16 cellular contexts compared by ENCODE assay signal in the genomic region with DNA sequence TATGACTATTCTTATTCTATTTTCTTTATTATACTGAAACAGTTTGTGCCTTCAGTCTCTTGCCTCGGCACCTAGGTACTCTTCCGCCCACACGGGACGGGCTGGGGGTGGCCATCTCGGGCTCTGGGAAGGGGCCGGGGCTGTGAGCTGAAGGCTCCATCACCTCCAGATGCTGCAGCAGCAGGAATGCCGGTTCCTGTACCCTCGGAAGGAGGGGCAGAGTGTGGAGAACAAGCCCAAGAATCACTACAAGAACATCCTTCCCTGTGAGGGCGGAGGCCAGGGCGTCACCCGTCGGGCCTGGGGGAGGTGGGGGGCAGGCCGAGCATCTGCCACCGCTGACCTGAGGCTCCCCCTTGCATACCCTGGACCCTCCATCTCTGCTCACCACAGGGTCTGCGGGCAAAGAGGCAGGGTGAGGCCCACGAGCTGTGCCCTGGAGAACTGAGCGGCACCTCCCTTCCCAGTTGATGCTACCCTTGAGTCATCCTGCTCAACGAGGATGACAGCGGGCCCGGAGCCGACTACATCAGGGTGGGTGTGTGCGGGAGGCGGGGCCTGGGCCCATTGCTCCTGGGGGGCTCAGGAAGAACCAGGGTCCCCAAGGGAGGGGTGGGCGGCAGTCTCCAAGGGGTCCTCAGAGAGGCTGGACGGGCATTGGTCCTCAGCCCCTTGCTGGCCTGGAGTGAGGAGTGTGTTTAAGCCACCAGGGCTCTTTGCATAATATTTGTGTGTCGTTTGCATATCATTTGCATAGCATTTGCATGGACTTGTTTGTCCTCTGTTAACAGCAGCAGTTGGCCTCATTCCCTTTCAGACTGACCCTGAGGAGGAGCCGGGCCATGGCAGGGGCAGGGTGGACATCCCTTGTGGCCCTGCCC. TPM values are rescaled to one million over a fixed set of nuclear protein-coding genes. Genes with fewer than 3 reads are reported as not detected.
DNase-seq lines count a peak whose midpoint lies in the region; ATAC-seq, FAIRE-seq and TF ChIP-seq lines count a peak whose summit lies in the region.
"Had no signal": no experiment of that assay in that cellular context is flagged by ENCODE, and none has a peak within 500 bp of the region (broad histone marks: within the 10 kb centered on the region; RNA-seq: fewer than 3 reads in every experiment).

No MANE protein-coding gene starts in this region.

- DNase-seq in activated T-cell treated with anti-CD3 and anti-CD28 coated beads, Interleukin-2, amount 50 U/mL, for 24 hours = no peak
- no peak for DNase-seq in activated T-cell treated with anti-CD3 and anti-CD28 coated beads for 4 hours
- DNase-seq in GM12892 (ENCODE audit: insufficient read length) = no peak
- DNase-seq in activated CD4-positive, alpha-beta memory T cell treated with anti-CD3 and anti-CD28 coated beads for 36 hours = peak; percentile 55
- DNase-seq in neural crest cell (ENCODE audit: low read depth, low spot score) = no peak
- no peak for DNase-seq in AML-193 (lab: John Stamatoyannopoulos, UW)
- DNase-seq in dorsolateral prefrontal cortex = no peak
- DNase-seq: adrenal gland; effector CD8-positive, alpha-beta T cell; NCI-H2081; NCI-H524 treated with DMSO at 0.1 percent for 48 hours; posterior cingulate gyrus had no signal

- H3K36me3 Mint-ChIP-seq in activated T-cell treated with anti-CD3 and anti-CD28 coated beads, Interleukin-2, amount 50 U/mL, for 24 hours (ENCODE audit: low read depth) = peaks cover 5% of the 10 kb centered on the region
- H3K36me3 Mint-ChIP-seq in activated CD4-positive, alpha-beta memory T cell treated with anti-CD3 and anti-CD28 coated beads for 36 hours = peaks cover 3% of the 10 kb centered on the region
- no peaks in the 10 kb centered on the region for H3K36me3 Mint-ChIP-seq in neural crest cell (ENCODE audit: low read depth)

- FAIRE-seq in GM12892 (lab: Jason Lieb, UNC) = peak; percentile 38

- intact Hi-C loops in activated CD4-positive, alpha-beta memory T cell treated with anti-CD3 and anti-CD28 coated beads for 36 hours (cut with micrococcal nuclease) = loop anchor here (10.0 kb wide), 1 partner anchor 102 kb away; a partner anchor contains a TSS
- intact Hi-C loops in dorsolateral prefrontal cortex (cut with DNase I) = loop anchor here in 1 of 2 donors (10.0 kb wide), 2 partner anchors 52 to 82 kb away; a partner anchor contains a TSS

- peaks cover 40% of the 10 kb centered on the region for H3K4me1 Mint-ChIP-seq in activated T-cell treated with anti-CD3 and anti-CD28 coated beads, Interleukin-2, amount 50 U/mL, for 24 hours (ENCODE audit: low read depth)
- H3K4me1 Mint-ChIP-seq in activated CD4-positive, alpha-beta memory T cell treated with anti-CD3 and anti-CD28 coated beads for 36 hours (ENCODE audit: low read depth) = peaks cover 35% of the 10 kb centered on the region
- peaks cover 6% of the 10 kb centered on the region for H3K4me1 Mint-ChIP-seq in neural crest cell

- no peak overlapping the region for H3K27ac Mint-ChIP-seq in activated T-cell treated with anti-CD3 and anti-CD28 coated beads, Interleukin-2, amount 50 U/mL, for 24 hours
- H3K27ac Mint-ChIP-seq in activated CD4-positive, alpha-beta memory T cell treated with anti-CD3 and anti-CD28 coated beads for 36 hours = peak overlapping the region; percentile 13
- no peak overlapping the region for H3K27ac Mint-ChIP-seq in neural crest cell (ENCODE audit: unreplicated experiment)

- POLR2A ChIA-PET in activated CD4-positive, alpha-beta memory T cell treated with anti-CD3 and anti-CD28 coated beads for 36 hours (lab: Charles Lee) = no interaction called here

- H3K27me3 Mint-ChIP-seq in activated T-cell treated with anti-CD3 and anti-CD28 coated beads, Interleukin-2, amount 50 U/mL, for 24 hours = peaks cover 3% of the 10 kb centered on the region
- H3K27me3 Mint-ChIP-seq in activated CD4-positive, alpha-beta memory T cell treated with anti-CD3 and anti-CD28 coated beads for 36 hours = peaks cover 5% of the 10 kb centered on the region
- H3K27me3 Mint-ChIP-seq in neural crest cell (ENCODE audit: low read depth) = peaks cover 44% of the 10 kb centered on the region

- H3K4me3 Mint-ChIP-seq in activated T-cell treated with anti-CD3 and anti-CD28 coated beads, Interleukin-2, amount 50 U/mL, for 24 hours = peak overlapping the region; percentile 25
- peak overlapping the region; percentile 29 for H3K4me3 Mint-ChIP-seq in activated CD4-positive, alpha-beta memory T cell treated with anti-CD3 and anti-CD28 coated beads for 36 hours
- H3K4me3 Mint-ChIP-seq in neural crest cell = peak overlapping the region; percentile 72

- no peak overlapping the region for H3K4me3 ChIP-seq in dorsolateral prefrontal cortex
- H3K4me3 ChIP-seq: adrenal gland had no signal

- CTCF ChIA-PET in activated CD4-positive, alpha-beta memory T cell treated with anti-CD3 and anti-CD28 coated beads for 36 hours (lab: Charles Lee) = interaction anchor here (1.5 to 5.1 kb wide), 2 partner anchors 56 to 84 kb away, joined by 6 to 55 read pairs; a partner anchor contains a TSS

- H3K27me3 ChIP-seq in dorsolateral prefrontal cortex = peaks cover 0 to 35% (median 4%) of the 10 kb centered on the region in 45 donors

- TF ChIP-seq POLR2A in GM12892 (IDR thresholded peaks at IDR 0.05; ENCODE audit: low read depth, low read length) = 0 out of 2 replicates have a peak, but pooled peaks have one; percentile 21

- ATAC-seq in HG03025 (IDR thresholded peaks at IDR 0.05; ENCODE audit: low FRiP score, unreplicated experiment) = no peak
- ATAC-seq: Panc1 had no signal

- TF ChIP-seq CTCF in neural crest cell (conservative IDR thresholded peaks at IDR 0.05) (no peak), dorsolateral prefrontal cortex (IDR thresholded peaks at IDR 0.05 in 54 of 56, conservative IDR thresholded peaks at IDR 0.05 in 2 of 56; ENCODE audit: low read depth in 1 of 56, partially characterized antibody in 56 of 56) (no peak)

- no peak overlapping the region for H3K27ac ChIP-seq in dorsolateral prefrontal cortex
- H3K27ac ChIP-seq: adrenal gland, left lung, vagina had no signal

- no peaks in the 10 kb centered on the region for H3K9me3 Mint-ChIP-seq in activated T-cell treated with anti-CD3 and anti-CD28 coated beads, Interleukin-2, amount 50 U/mL, for 24 hours
- no peaks in the 10 kb centered on the region for H3K9me3 Mint-ChIP-seq in activated CD4-positive, alpha-beta memory T cell treated with anti-CD3 and anti-CD28 coated beads for 36 hours
- no peaks in the 10 kb centered on the region for H3K9me3 Mint-ChIP-seq in neural crest cell

RNA-seq across cellular contexts. Expression of a gene that starts 7.5 kb away (rescaled TPM):
- 0.21 TPM for polyA plus RNA-seq in GM12892 (2012; ENCODE audit: missing spikeins)
- not detected for total RNA-seq in activated CD4-positive, alpha-beta memory T cell treated with anti-CD3 and anti-CD28 coated beads for 36 hours
- total RNA-seq in neural crest cell (not detected in 2 replicates), dorsolateral prefrontal cortex (under 1 TPM in 2 of 120 experiments, not detected in 118; 0.28 to 0.63 TPM)
- total RNA-seq: adrenal gland had no signal

RNA-seq across cellular contexts. Expression of a gene that starts 46.7 kb away (rescaled TPM):
- 15.1 TPM for polyA plus RNA-seq in GM12892 (2012; ENCODE audit: missing spikeins)
- total RNA-seq in activated CD4-positive, alpha-beta memory T cell treated with anti-CD3 and anti-CD28 coated beads for 36 hours = 10 to 100 TPM; 33.2 to 35.6 TPM
- 192 and 203 TPM in 2 replicates for total RNA-seq in neural crest cell
- total RNA-seq in dorsolateral prefrontal cortex = 100 to 1,000 TPM in 70 of 120 experiments, 10 to 100 TPM in 50; 67.4 to 194 (median 105) TPM

RNA-seq across cellular contexts. Expression of a gene that starts 49.2 kb away (rescaled TPM):
- 2.9 TPM for polyA plus RNA-seq in GM12892 (2012; ENCODE audit: missing spikeins)
- 10 to 100 TPM; 19.5 to 20.5 TPM for total RNA-seq in activated CD4-positive, alpha-beta memory T cell treated with anti-CD3 and anti-CD28 coated beads for 36 hours
- total RNA-seq in neural crest cell (26.1 and 26.2 TPM in 2 replicates), dorsolateral prefrontal cortex (10 to 100 TPM; 14.3 to 35.0 (median 23.4) TPM)

RNA-seq across cellular contexts. Expression of a gene that starts 53.3 kb away (rescaled TPM):
- 54.6 TPM for polyA plus RNA-seq in GM12892 (2012; ENCODE audit: missing spikeins)
- 100 to 1,000 TPM in 1 of 2 experiments, 10 to 100 TPM in 1; 96.9 to 108 TPM for total RNA-seq in activated CD4-positive, alpha-beta memory T cell treated with anti-CD3 and anti-CD28 coated beads for 36 hours
- total RNA-seq in neural crest cell (17.4 and 22.3 TPM in 2 replicates), dorsolateral prefrontal cortex (100 to 1,000 TPM in 3 of 120 experiments, 10 to 100 TPM in 113, 1 to 10 TPM in 4; 6.0 to 422 (median 18.9) TPM)
